In the genomic region with DNA sequence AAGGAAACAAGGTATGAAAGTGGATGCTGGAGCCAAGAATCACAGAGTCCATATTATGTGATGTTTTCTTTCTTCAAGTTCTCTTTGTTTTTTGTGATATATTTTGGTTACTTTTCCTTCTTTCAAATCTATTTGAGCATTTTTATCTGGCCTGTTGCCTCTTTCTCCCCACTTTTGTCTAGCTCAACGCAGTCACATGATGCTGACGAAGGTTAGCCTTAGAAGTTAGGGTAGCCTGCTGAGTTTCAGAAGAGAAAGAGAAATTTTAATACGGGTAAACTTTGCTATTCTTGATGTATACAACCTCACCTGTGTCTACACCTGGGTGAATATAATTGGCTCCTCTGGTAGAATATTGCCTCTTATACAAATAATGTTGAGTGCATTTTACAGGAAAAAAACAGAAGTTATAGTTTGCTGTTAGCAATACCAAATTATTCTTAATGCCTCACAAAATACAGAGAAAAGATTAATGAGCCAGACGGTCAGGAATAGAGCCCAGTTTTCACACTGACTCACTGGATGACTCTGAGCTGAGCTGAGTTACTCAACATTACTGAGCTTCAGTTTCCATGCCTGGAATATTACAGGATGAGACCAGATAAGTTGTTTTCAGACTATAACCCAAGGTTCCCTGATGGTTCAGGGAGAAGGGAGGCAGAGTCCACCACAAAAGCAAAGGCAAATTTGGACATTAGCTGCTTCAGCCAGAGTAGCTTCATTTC, we compare ENCODE assay signal across 16 cellular contexts.
A peak's percentile ranks its signal among the peaks of the same experiment; 100 is the strongest.
DNase-seq lines count a peak whose midpoint lies in the region; ATAC-seq and TF ChIP-seq lines count a peak whose summit lies in the region.
"Had no signal": no experiment of that assay in that cellular context is flagged by ENCODE, and none has a peak within 500 bp of the region (broad histone marks: within the 10 kb centered on the region; RNA-seq: fewer than 3 reads in every experiment).

No MANE protein-coding gene starts in this region.

- peak overlapping the region; percentile 48 for H2AFZ ChIP-seq in ACC112 (ENCODE audit: low read length, unreplicated experiment)

- no peaks in the 10 kb centered on the region for H3K79me2 ChIP-seq in ACC112 (ENCODE audit: control insufficient read depth, insufficient read depth, low read length, unreplicated experiment)

- H3K27me3 ChIP-seq in ACC112 (ENCODE audit: insufficient read depth, low read length) (no peaks in the 10 kb centered on the region), right atrium auricular region (no peaks in the 10 kb centered on the region)
- H3K27me3 ChIP-seq: BLaER1, stomach had no signal

- H3K9me3 ChIP-seq in right atrium auricular region, result no peaks in the 10 kb centered on the region
- H3K9me3 ChIP-seq: BLaER1, stomach had no signal

- DNase-seq in HFF-Myc (ENCODE audit: extremely low read depth, low read depth) (peak; percentile 52), astrocyte of the cerebellum (ENCODE audit: low read depth) (peak; percentile 82), right atrium auricular region (ENCODE audit: low spot score) (no peak)
- no peak for DNase-seq in activated CD4-positive, alpha-beta T cell treated with anti-CD3 and anti-CD28 coated beads for 1 hour
- DNase-seq: activated CD4-positive, alpha-beta T cell treated with anti-CD3 and anti-CD28 coated beads, Interleukin-2, amount 10 ng/mL, durations not matched to agents 7 days and 5 days; GF-D8; Karpas-422; NCI-H345; stimulated activated CD4-positive, alpha-beta T cell treated with anti-CD3 and anti-CD28 coated beads, Interleukin-1b, Interleukin-23, amount 100 ng/mL, for 48 hours; stomach had no signal

- peaks cover 16% of the 10 kb centered on the region for H3K4me1 ChIP-seq in ACC112 (ENCODE audit: control insufficient read depth, insufficient read depth, low read length, unreplicated experiment)
- no peaks in the 10 kb centered on the region for H3K4me1 ChIP-seq in right atrium auricular region

- no peak overlapping the region for H3K4me3 ChIP-seq in ACC112 (ENCODE audit: low read depth, low read length)
- no peak overlapping the region for H3K4me3 ChIP-seq in HFF-Myc (replicated peaks; ENCODE audit: low read depth, low read length)
- H3K4me3 ChIP-seq in astrocyte of the cerebellum (ENCODE audit: low read depth, low read length), result no peak overlapping the region
- H3K4me3 ChIP-seq in right atrium auricular region, result no peak overlapping the region
- H3K4me3 ChIP-seq: BLaER1, SK-N-MC, stomach had no signal

- no peak for TF ChIP-seq CTCF in HFF-Myc (IDR thresholded peaks at IDR 0.05; ENCODE audit: low read depth, low read length, missing control alignments)
- TF ChIP-seq CTCF in astrocyte of the cerebellum (IDR thresholded peaks at IDR 0.05; ENCODE audit: low read depth, low read length, missing control alignments), result no peak
- TF ChIP-seq CTCF in right atrium auricular region (IDR thresholded peaks at IDR 0.05), result no peak

- in situ Hi-C loops in astrocyte of the cerebellum (cut with HindIII; ENCODE audit: low sequenced_read_pairs), result no loop called here

- H3K36me3 ChIP-seq in ACC112 (ENCODE audit: insufficient read depth, low read length) (no peaks in the 10 kb centered on the region), right atrium auricular region (no peaks in the 10 kb centered on the region)
- H3K36me3 ChIP-seq: BLaER1, stomach had no signal

- ATAC-seq in HG03135 (IDR thresholded peaks at IDR 0.05; ENCODE audit: unreplicated experiment) (no peak), GM19328 (IDR thresholded peaks at IDR 0.05; ENCODE audit: unreplicated experiment) (no peak), HG03378 (IDR thresholded peaks at IDR 0.05; ENCODE audit: unreplicated experiment) (no peak)

- H3K27ac ChIP-seq in ACC112 (ENCODE audit: low read depth, low read length) (peak overlapping the region; percentile 52; the same call in 1 of the 2 replicates), right atrium auricular region (peak overlapping the region; percentile 8 to 58)
- H3K27ac ChIP-seq: BLaER1, SK-N-MC, stomach had no signal

Comparison
In these comparisons a context has a peak if more than half of its experiments do, and no peak if none do; other contexts are left out.
1. DNase-seq: peak in HFF-Myc (single experiment) and astrocyte of the cerebellum (single experiment); none in right atrium auricular region (single experiment) and activated CD4-positive, alpha-beta T cell treated with anti-CD3 and anti-CD28 coated beads for 1 hour (single experiment).